In genomic region chr7:35030848-35031247, GRCh38 we compare ENCODE assay signal across 25 cellular contexts.
"Had no signal": no experiment of that assay in that cellular context is flagged by ENCODE, and none has a peak within 500 bp of the region (broad histone marks: within the 10 kb centered on the region; RNA-seq: fewer than 3 reads in every experiment).

No MANE protein-coding gene starts in this region.

- H3K9me3 ChIP-seq: left ventricle myocardium inferior, ovary, stomach, testis, thyroid gland, transverse colon, upper lobe of left lung, vagina had no signal

- DNase-seq: hypothalamus; immature natural killer cell; left ventricle myocardium inferior; mesendoderm; naive B cell; natural killer cell; ovary; retina; right cardiac atrium; stimulated activated CD4-positive, alpha-beta T cell treated with anti-CD3 and anti-CD28 coated beads, Interleukin-12 subunit alpha, Interleukin-12 subunit beta, amount 100 ng/mL, for 4 hours; stimulated activated CD4-positive, alpha-beta T cell treated with anti-CD3 and anti-CD28 coated beads, Interleukin-15, amount 100 ng/mL, for 24 hours; stimulated activated CD4-positive, alpha-beta T cell treated with anti-CD3 and anti-CD28 coated beads, Interleukin-2, amount 100 ng/mL, for 24 hours; stimulated activated CD4-positive, alpha-beta T cell treated with anti-CD3 and anti-CD28 coated beads, Interleukin-4, amount 100 ng/mL, for 1 hour; stimulated activated naive B cell treated with anti-CD40 and anti-IgM and Interleukin-4, amounts not matched to agents 10 μg/mL and 1 μg/mL and 100 μg/mL, for 72 hours; stimulated activated naive CD8-positive, alpha-beta T cell treated with anti-CD3 and anti-CD28 coated beads, Interleukin-15, Interleukin-2, amounts not matched to agents 100 U/mL and 50 U/mL, for 24 hours; stomach; testis; thyroid gland; transverse colon; upper lobe of left lung had no signal

- H3K4me3 ChIP-seq: left ventricle myocardium inferior, lung, ovary, skin epidermis, stomach, testis, thyroid gland, transverse colon, upper lobe of left lung, vagina had no signal

- H3K36me3 ChIP-seq: left ventricle myocardium inferior, ovary, stomach, thyroid gland, transverse colon, upper lobe of left lung, vagina had no signal

- H3K27me3 ChIP-seq: ovary, stomach, testis, thyroid gland, transverse colon, upper lobe of left lung, vagina had no signal

- H3K27ac ChIP-seq: left ventricle myocardium inferior, ovary, skin epidermis, stomach, testis, thyroid gland, transverse colon, upper lobe of left lung, vagina had no signal

- ATAC-seq: natural killer cell; right cardiac atrium; sciatic nerve; stimulated activated naive B cell treated with anti-CD40 and anti-IgM and Interleukin-4, amounts not matched to agents 10 μg/mL and 1 μg/mL and 100 μg/mL, for 72 hours; stimulated activated naive CD8-positive, alpha-beta T cell treated with anti-CD3 and anti-CD28 coated beads, Interleukin-15, Interleukin-2, amounts not matched to agents 100 U/mL and 50 U/mL, for 24 hours had no signal

- FAIRE-seq: islet of Langerhans had no signal
